Comparison of ENCODE assay signal across 1 cellular context in the genomic region with DNA sequence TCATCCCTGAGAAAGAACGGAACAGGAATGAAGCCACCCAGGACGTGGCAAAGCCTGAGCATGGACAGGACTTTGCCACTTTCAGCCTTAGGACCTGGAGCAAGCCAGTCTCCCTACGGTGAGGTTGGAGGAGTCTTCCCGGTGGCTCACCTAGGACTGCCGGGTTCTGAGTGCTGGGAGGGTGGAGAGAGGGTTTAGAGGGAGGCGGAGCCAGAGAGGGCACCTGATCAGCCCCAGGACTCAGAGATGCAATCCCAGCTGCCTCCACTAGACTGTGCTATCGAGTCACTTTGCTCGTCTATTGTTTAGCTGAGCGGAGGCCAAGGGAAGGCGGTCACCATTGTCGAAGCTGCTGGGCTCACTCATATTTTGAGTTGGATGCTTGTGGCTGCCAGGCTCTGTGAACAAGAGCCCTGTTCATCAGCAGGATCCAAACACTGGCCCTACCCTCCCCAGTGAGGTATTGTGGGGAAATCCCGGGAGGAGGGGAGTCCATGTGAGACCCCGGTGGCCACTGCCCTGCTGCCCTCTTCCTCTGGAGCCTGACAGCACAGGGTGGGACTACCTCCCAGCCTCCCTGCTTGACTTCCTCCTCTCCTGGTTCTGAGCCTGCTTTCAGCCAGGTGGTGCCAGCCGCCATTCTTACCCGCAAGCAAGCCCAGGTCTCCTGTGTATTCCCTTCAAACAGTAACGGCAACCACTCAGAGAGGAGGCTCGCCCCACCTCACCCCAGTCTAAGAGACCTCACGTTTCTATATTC.
TF ChIP-seq lines count a peak whose summit lies in the region.

No MANE protein-coding gene starts in this region.

TF ChIP-seq in IMR-90, 13 proteins besides CTCF, POLR2A, EP300 and RAD21:
- TF ChIP-seq, protein P1, sequence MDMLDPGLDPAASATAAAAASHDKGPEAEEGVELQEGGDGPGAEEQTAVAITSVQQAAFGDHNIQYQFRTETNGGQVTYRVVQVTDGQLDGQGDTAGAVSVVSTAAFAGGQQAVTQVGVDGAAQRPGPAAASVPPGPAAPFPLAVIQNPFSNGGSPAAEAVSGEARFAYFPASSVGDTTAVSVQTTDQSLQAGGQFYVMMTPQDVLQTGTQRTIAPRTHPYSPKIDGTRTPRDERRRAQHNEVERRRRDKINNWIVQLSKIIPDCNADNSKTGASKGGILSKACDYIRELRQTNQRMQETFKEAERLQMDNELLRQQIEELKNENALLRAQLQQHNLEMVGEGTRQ (IDR thresholded peaks at IDR 0.05; ENCODE audit: low read depth, low read length) = peak; percentile 69
- TF ChIP-seq MAZ (IDR thresholded peaks at IDR 0.05; ENCODE audit: borderline replicate concordance, low read depth, low read length) = no peak
- peak; percentile 56 for TF ChIP-seq SMC3 (IDR thresholded peaks at IDR 0.05; ENCODE audit: low read depth, low read length)
